35 cellular contexts compared by ENCODE assay signal in genomic region chr11:83862033-83862432, GRCh38.
"Had no signal": no experiment of that assay in that cellular context is flagged by ENCODE, and none has a peak within 500 bp of the region (broad histone marks: within the 10 kb centered on the region; RNA-seq: fewer than 3 reads in every experiment).

No MANE protein-coding gene starts in this region.

- H3K4me1 ChIP-seq: ascending aorta, body of pancreas, breast epithelium had no signal

- H3K27ac ChIP-seq: ascending aorta, body of pancreas, brain microvascular endothelial cell, breast epithelium, cardiac muscle cell had no signal

- H3K4me3 ChIP-seq: adrenal gland, ascending aorta, body of pancreas, breast epithelium, cardiac muscle cell had no signal

- H3K36me3 ChIP-seq: adrenal gland, ascending aorta, brain microvascular endothelial cell, breast epithelium, cardiac muscle cell had no signal

- H3K27me3 ChIP-seq: adrenal gland, ascending aorta, body of pancreas, brain microvascular endothelial cell, breast epithelium, cardiac muscle cell had no signal

- DNase-seq: activated effector memory CD4-positive, alpha-beta T cell treated with anti-CD3 and anti-CD28 coated beads, Interleukin-2, amount 50 U/mL, for 16 hours; activated effector memory CD4-positive, alpha-beta T cell treated with Interleukin-2 at 50 U/mL for 16 hours; activated gamma-delta T cell; activated gamma-delta T cell treated with Interleukin-2 at 50 U/mL for 16 hours; activated naive CD4-positive, alpha-beta T cell; activated naive CD4-positive, alpha-beta T cell treated with anti-CD3 and anti-CD28 coated beads for 36 hours; activated naive CD4-positive, alpha-beta T cell treated with anti-CD3 and anti-CD28 coated beads, Interleukin-2, amount 10 ng/mL, durations not matched to agents 7 days and 5 days; activated naive CD4-positive, alpha-beta T cell treated with anti-CD3 and anti-CD28 coated beads, Interleukin-2, amount 50 U/mL, for 16 hours; activated naive CD4-positive, alpha-beta T cell treated with Interleukin-2 at 50 U/mL for 16 hours; activated naive CD8-positive, alpha-beta T cell treated with anti-CD3 and anti-CD28 coated beads for 36 hours; activated naive CD8-positive, alpha-beta T cell treated with anti-CD3 and anti-CD28 coated beads, Interleukin-2, amount 10 ng/mL, durations not matched to agents 7 days and 5 days; activated naive CD8-positive, alpha-beta T cell treated with anti-CD3 and anti-CD28 coated beads, Interleukin-2, amount 50 U/mL, for 24 hours; activated T-cell treated with anti-CD3 and anti-CD28 coated beads for 4 hours; activated T-cell treated with anti-CD3 and anti-CD28 coated beads, Interleukin-2, amount 50 U/mL, for 1 hour; activated T-cell treated with anti-CD3 and anti-CD28 coated beads, Interleukin-2, amount 50 U/mL, for 24 hours; activated T-cell treated with anti-CD3 and anti-CD28 coated beads, Interleukin-2, amount 50 U/mL, for 4 hours; activated T-cell treated with anti-CD3 and anti-CD28 coated beads, Interleukin-2, amount 50 U/mL, for 48 hours; activated T-cell treated with anti-CD3 and anti-CD28 coated beads, Interleukin-2, amount 50 U/mL, for 72 hours; amniotic stem cell; amygdala; anterior cingulate cortex; aorta; brain microvascular endothelial cell; caudate nucleus; central memory CD4-positive, alpha-beta T cell; cerebellar nuclear complex had no signal

- FAIRE-seq: astrocyte, bronchial epithelial cell had no signal

- ATAC-seq: activated naive CD4-positive, alpha-beta T cell treated with anti-CD3 and anti-CD28 coated beads, Interleukin-2, amount 50 U/mL, for 72 hours; activated naive CD8-positive, alpha-beta T cell treated with anti-CD3 and anti-CD28 coated beads, Interleukin-2, amount 50 U/mL, for 24 hours; activated T-cell treated with anti-CD3 and anti-CD28 coated beads, Interleukin-2, amount 50 U/mL, for 4 hours; activated T-cell treated with anti-CD3 and anti-CD28 coated beads, Interleukin-2, amount 50 U/mL, for 72 hours; activated T-helper 17 cell treated with anti-CD3 and anti-CD28 coated beads, Interleukin-2, amount 50 U/mL, for 72 hours had no signal
